Comparison of ENCODE assay signal across 8 cellular contexts in the genomic region with DNA sequence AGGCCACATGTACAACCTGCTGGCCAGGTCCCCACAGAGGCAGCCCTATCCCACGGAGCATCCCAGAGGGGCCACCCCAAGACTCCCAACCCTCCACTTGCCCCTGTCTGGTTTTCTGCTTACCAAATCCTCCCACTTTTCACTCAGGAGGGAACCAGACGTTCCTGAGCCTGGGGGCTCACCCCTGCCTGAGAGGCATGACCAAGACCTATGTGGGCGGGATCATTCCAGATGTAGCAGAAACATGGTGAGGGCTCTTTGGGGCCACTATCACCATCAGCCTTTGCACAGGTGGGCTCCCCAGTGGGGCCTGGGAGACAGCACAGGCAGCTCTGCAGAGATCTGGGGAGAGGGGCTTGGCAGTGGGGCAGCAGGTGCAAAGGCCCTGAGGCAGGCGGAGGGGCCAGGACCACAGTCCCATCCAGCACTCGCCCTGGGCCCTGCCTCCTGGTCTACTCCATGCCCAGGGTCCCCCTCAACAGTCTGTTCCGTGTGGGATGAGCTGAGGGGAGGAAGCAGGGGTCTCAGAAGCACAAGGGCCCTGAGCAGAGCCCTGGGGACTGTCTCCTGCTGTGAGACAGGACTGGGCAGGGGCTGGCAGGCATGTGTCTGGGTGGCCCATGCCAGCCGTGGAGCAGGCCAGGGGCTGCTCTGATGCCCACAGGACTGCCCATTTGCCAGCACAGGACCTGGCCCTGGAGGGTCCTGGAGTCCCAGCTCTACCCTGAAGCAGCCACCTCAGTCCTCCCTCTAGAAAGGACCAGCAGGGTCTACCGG.
DNase-seq lines count a peak whose midpoint lies in the region; ATAC-seq and TF ChIP-seq lines count a peak whose summit lies in the region.
"Had no signal": no experiment of that assay in that cellular context is flagged by ENCODE, and none has a peak within 500 bp of the region (broad histone marks: within the 10 kb centered on the region; RNA-seq: fewer than 3 reads in every experiment).

No MANE protein-coding gene starts in this region.

- peak; percentile 44 for DNase-seq in activated T-cell treated with anti-CD3 and anti-CD28 coated beads, Interleukin-2, amount 50 U/mL, for 24 hours
- peak; percentile 6 for DNase-seq in iPS-NIHi11 (ENCODE audit: low spot score)
- DNase-seq in substantia nigra (lab: John Stamatoyannopoulos, UW): no peak
- DNase-seq in WERI-Rb-1: no peak
- DNase-seq in anterior cingulate cortex (lab: John Stamatoyannopoulos, UW): no peak
- DNase-seq in foreskin fibroblast: no peak

- H3K27ac ChIP-seq in substantia nigra (ENCODE audit: low read depth, low read length, poor library complexity, severe bottlenecking) (peak overlapping the region; percentile 93), WERI-Rb-1 (no peak overlapping the region)

- no peaks in the 10 kb centered on the region for H3K9me3 ChIP-seq in WERI-Rb-1 (ENCODE audit: severe bottlenecking)
- H3K9me3 ChIP-seq: HAP-1 had no signal

- H3K36me3 ChIP-seq in WERI-Rb-1: no peaks in the 10 kb centered on the region; the same call in 1 of the 2 replicates
- H3K36me3 ChIP-seq: HAP-1 had no signal

- TF ChIP-seq CTCF in WERI-Rb-1 (IDR thresholded peaks at IDR 0.05; ENCODE audit: low read depth, low read length) (no peak), foreskin fibroblast (IDR thresholded peaks at IDR 0.05; ENCODE audit: low read depth, low read length) (no peak)

- H3K4me3 Mint-ChIP-seq in activated T-cell treated with anti-CD3 and anti-CD28 coated beads, Interleukin-2, amount 50 U/mL, for 24 hours: no peak overlapping the region

- H3K4me3 ChIP-seq in WERI-Rb-1 (ENCODE audit: low read depth, low read length): no peak overlapping the region
- H3K4me3 ChIP-seq in foreskin fibroblast (ENCODE audit: low read depth in 1 of 2, low read length in 2 of 2): no peak overlapping the region

- no peaks in the 10 kb centered on the region for H3K27me3 ChIP-seq in WERI-Rb-1 (ENCODE audit: insufficient read depth, low read depth, severe bottlenecking)

- peaks cover 9% of the 10 kb centered on the region for H3K36me3 Mint-ChIP-seq in activated T-cell treated with anti-CD3 and anti-CD28 coated beads, Interleukin-2, amount 50 U/mL, for 24 hours (ENCODE audit: low read depth)

- peaks cover 40% of the 10 kb centered on the region for H3K4me1 Mint-ChIP-seq in activated T-cell treated with anti-CD3 and anti-CD28 coated beads, Interleukin-2, amount 50 U/mL, for 24 hours (ENCODE audit: low read depth)

- peak overlapping the region; percentile 97 for H3K27ac Mint-ChIP-seq in activated T-cell treated with anti-CD3 and anti-CD28 coated beads, Interleukin-2, amount 50 U/mL, for 24 hours

- no peaks in the 10 kb centered on the region for H3K27me3 Mint-ChIP-seq in activated T-cell treated with anti-CD3 and anti-CD28 coated beads, Interleukin-2, amount 50 U/mL, for 24 hours

- peak; percentile 5 for ATAC-seq in HG02970 (IDR thresholded peaks at IDR 0.05; ENCODE audit: low FRiP score, unreplicated experiment)

- no peaks in the 10 kb centered on the region for H3K9me3 Mint-ChIP-seq in activated T-cell treated with anti-CD3 and anti-CD28 coated beads, Interleukin-2, amount 50 U/mL, for 24 hours

Comparison
In these comparisons a context has a peak if more than half of its experiments do, and no peak if none do; other contexts are left out.
1. DNase-seq: peak in activated T-cell treated with anti-CD3 and anti-CD28 coated beads, Interleukin-2, amount 50 U/mL, for 24 hours (single experiment) and iPS-NIHi11 (single experiment); none in substantia nigra (0 of 49), WERI-Rb-1 (single experiment), anterior cingulate cortex (0 of 58) and foreskin fibroblast (0 of 2).